7 cellular contexts compared by ENCODE assay signal in genomic region chr5:74340476-74340875, GRCh38.
"Had no signal": no experiment of that assay in that cellular context is flagged by ENCODE, and none has a peak within 500 bp of the region (broad histone marks: within the 10 kb centered on the region; RNA-seq: fewer than 3 reads in every experiment).

No MANE protein-coding gene starts in this region.

- H3K4me3 ChIP-seq: GM23338, HAP-1 had no signal

- H3K9me3 ChIP-seq: HAP-1 had no signal

- FAIRE-seq: HTR-8/SVneo had no signal

- H3K4me3 Mint-ChIP-seq: GM23338 had no signal

- H2AFZ ChIP-seq: GM23338 had no signal

- ATAC-seq: GM23338, HCT116 had no signal

- H3K4me2 ChIP-seq: GM23338 had no signal

- H3K9me3 Mint-ChIP-seq: GM23338 had no signal

- H3K36me3 ChIP-seq: HAP-1 had no signal

- DNase-seq: H7, IMR-90, KBM-7 had no signal

- H3K4me1 ChIP-seq: HAP-1 had no signal
